ENCODE assay signal across 16 cellular contexts in the genomic region with DNA sequence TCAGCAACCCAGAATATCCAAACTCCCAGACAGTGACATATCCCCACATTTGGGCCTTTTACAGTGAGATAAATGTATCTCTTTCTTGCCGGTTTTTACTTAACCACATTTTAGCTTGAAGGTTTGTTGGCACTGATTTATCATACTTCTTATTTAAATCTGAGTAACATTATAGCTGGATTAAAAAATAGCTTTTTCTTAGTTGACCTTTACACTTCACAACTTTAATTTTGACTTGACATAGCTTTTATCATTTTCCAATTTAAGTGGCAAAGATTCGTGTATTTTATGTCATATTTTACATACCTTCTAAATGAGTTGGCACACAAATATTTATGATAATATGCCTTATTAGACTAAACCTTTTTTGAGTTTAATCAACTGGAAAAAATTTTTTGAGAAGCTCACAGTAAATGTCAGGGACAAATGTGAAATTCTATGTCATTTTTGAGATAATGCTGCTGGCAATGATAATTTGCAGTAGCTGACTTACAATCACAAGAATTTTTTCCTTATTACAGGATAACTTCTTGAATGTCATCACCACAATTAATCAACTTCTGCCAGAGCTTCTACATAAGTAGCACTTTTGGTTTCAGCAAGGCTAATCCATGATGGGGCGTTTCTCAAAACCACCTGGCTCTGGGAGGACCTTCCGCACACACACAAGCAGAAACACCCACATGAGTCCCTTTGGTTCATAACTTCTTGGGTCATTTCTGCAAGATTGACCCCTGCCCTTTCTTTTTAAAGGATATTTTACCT.
A peak's percentile ranks its signal among the peaks of the same experiment; 100 is the strongest.
DNase-seq lines count a peak whose midpoint lies in the region; ATAC-seq, FAIRE-seq and TF ChIP-seq lines count a peak whose summit lies in the region.
"Had no signal": no experiment of that assay in that cellular context is flagged by ENCODE, and none has a peak within 500 bp of the region (broad histone marks: within the 10 kb centered on the region; RNA-seq: fewer than 3 reads in every experiment).

No MANE protein-coding gene starts in this region.

- H2AFZ ChIP-seq in MM.1S (ENCODE audit: low read length) = no peak overlapping the region
- no peak overlapping the region for H2AFZ ChIP-seq in HepG2 (ENCODE audit: low read length)

- FAIRE-seq in urothelium cell line (lab: Jason Lieb, UNC) = no peak
- no peak for FAIRE-seq in HepG2 (lab: Jason Lieb, UNC)
- FAIRE-seq: GM19239 had no signal

- H3K9ac ChIP-seq in MM.1S (ENCODE audit: low read length) (no peak overlapping the region), HepG2 (ENCODE audit: insufficient read depth, low read depth, low read length) (no peak overlapping the region)
- H3K9ac ChIP-seq: BLaER1 treated with 17β-estradiol and CSF1 and Interleukin-3, amounts not matched to agents 10 nM and 100 nM had no signal

- H3K4me1 ChIP-seq in MM.1S (ENCODE audit: low read length) (0 out of 2 replicates have a peak, but pooled peaks cover 7% of the 10 kb centered on the region), adrenal gland (replicated peaks in 1 of 2) (peaks cover 0 to 4% of the 10 kb centered on the region in 2 donors), HepG2 (ENCODE audit: insufficient read depth, low read length) (no peaks in the 10 kb centered on the region)
- H3K4me1 ChIP-seq: BLaER1 treated with 17β-estradiol and CSF1 and Interleukin-3, amounts not matched to agents 10 nM and 100 nM had no signal

- TF ChIP-seq POLR2A in adrenal gland (IDR thresholded peaks at IDR 0.05) (no peak), HepG2 (IDR thresholded peaks at IDR 0.05; ENCODE audit: insufficient read depth in 1 of 2, low read depth in 2 of 2, low read length in 2 of 2) (no peak)

- TF ChIP-seq EP300 in HepG2 (IDR thresholded peaks at IDR 0.05; ENCODE audit: low read depth in 2 of 2, low read length in 2 of 2) = no peak
- no peak for TF ChIP-seq EP300 in HepG2 (CRISPR knock-in tag; IDR thresholded peaks at IDR 0.05; ENCODE audit: borderline replicate concordance)

- H3K4me3 ChIP-seq in MM.1S (ENCODE audit: low read length) (no peak overlapping the region), adrenal gland (no peak overlapping the region), fibroblast of villous mesenchyme (ENCODE audit: low read depth, low read length) (no peak overlapping the region), HepG2 (replicated peaks in 1 of 3; ENCODE audit: insufficient read depth in 1 of 3, low read depth in 2 of 3, low read length in 3 of 3) (no peak overlapping the region)
- H3K4me3 ChIP-seq: BLaER1 treated with 17β-estradiol and CSF1 and Interleukin-3, amounts not matched to agents 10 nM and 100 nM had no signal

- no peak for TF ChIP-seq CTCF in MM.1S (IDR thresholded peaks at IDR 0.05; ENCODE audit: low read length)
- TF ChIP-seq CTCF in adrenal gland (IDR thresholded peaks at IDR 0.05) = no peak
- TF ChIP-seq CTCF in fibroblast of villous mesenchyme (IDR thresholded peaks at IDR 0.05; ENCODE audit: insufficient read depth, low read depth, low read length) = no peak
- TF ChIP-seq CTCF in HepG2 (CRISPR knock-in tag; IDR thresholded peaks at IDR 0.05) = no peak

- WGBS in adrenal gland, 4 donors = 24 to 56% (median 44%) methylated on average over 4 of the region's 4 CpGs
- WGBS in HepG2 (ENCODE audit: low lambda C conversion rate) = 43% methylated on average over 4 of the region's 4 CpGs

- no TSS peak for BruUV-seq in HepG2 (replicated peaks; lab: Mats Ljungman, UMichigan)

- no peaks in the 10 kb centered on the region for H3K36me3 ChIP-seq in MM.1S (replicated peaks; ENCODE audit: insufficient read depth, low read length)
- H3K36me3 ChIP-seq in adrenal gland (replicated peaks in 1 of 2) = no peaks in the 10 kb centered on the region
- no peaks in the 10 kb centered on the region for H3K36me3 ChIP-seq in HepG2 (replicated peaks in 1 of 2; ENCODE audit: control insufficient read depth in 1 of 2, insufficient read depth in 2 of 2, low read length in 2 of 2)
- H3K36me3 ChIP-seq: BLaER1 treated with 17β-estradiol and CSF1 and Interleukin-3, amounts not matched to agents 10 nM and 100 nM had no signal

- no peak for ATAC-seq in HepG2

- H3K4me2 ChIP-seq in MM.1S (ENCODE audit: low read depth, low read length) (no peak overlapping the region), HepG2 (ENCODE audit: low read depth, low read length) (no peak overlapping the region)
- H3K4me2 ChIP-seq: BLaER1 treated with 17β-estradiol and CSF1 and Interleukin-3, amounts not matched to agents 10 nM and 100 nM had no signal

- no peaks in the 10 kb centered on the region for H3K9me3 ChIP-seq in MM.1S (replicated peaks; ENCODE audit: insufficient read depth, low read length)
- H3K9me3 ChIP-seq in adrenal gland (replicated peaks in 1 of 3) = no peaks in the 10 kb centered on the region
- H3K9me3 ChIP-seq in HepG2 (ENCODE audit: low read length) = no peaks in the 10 kb centered on the region

- H3K79me2 ChIP-seq in MM.1S (ENCODE audit: low read length) (no peaks in the 10 kb centered on the region), HepG2 (ENCODE audit: insufficient read depth, low read length) (no peaks in the 10 kb centered on the region)

- TF ChIP-seq RAD21 in HepG2 (CRISPR knock-in tag; IDR thresholded peaks at IDR 0.05) = no peak

- H3K27me3 ChIP-seq in MM.1S (replicated peaks; ENCODE audit: insufficient read depth, low read length) (no peaks in the 10 kb centered on the region), adrenal gland (peaks cover 5% of the 10 kb centered on the region), HepG2 (ENCODE audit: control insufficient read depth in 1 of 2, insufficient read depth in 2 of 2, low read length in 2 of 2) (no peaks in the 10 kb centered on the region)
- H3K27me3 ChIP-seq: BLaER1 treated with 17β-estradiol and CSF1 and Interleukin-3, amounts not matched to agents 10 nM and 100 nM had no signal

- CTCF ChIA-PET in HepG2 (lab: Yijun Ruan, JAX; ENCODE audit: low intra/inter-chr PET ratio, low total read pairs) = no interaction called here

- no peak overlapping the region for H3K27ac ChIP-seq in MM.1S (ENCODE audit: low read length)
- peak overlapping the region in 3 of 5 donors; percentile 38 to 58 (median 54) for H3K27ac ChIP-seq in adrenal gland
- no peak overlapping the region for H3K27ac ChIP-seq in HepG2 (ENCODE audit: extremely low read length, insufficient read depth, low read length)
- H3K27ac ChIP-seq: 22Rv1; BLaER1 treated with 17β-estradiol and CSF1 and Interleukin-3, amounts not matched to agents 10 nM and 100 nM had no signal

- no peaks in the 10 kb centered on the region for H3F3A ChIP-seq in MM.1S (ENCODE audit: insufficient read depth, low read length)

- H3K9me2 ChIP-seq in MM.1S (replicated peaks; ENCODE audit: insufficient read depth, low read length) = no peaks in the 10 kb centered on the region

- H4K20me1 ChIP-seq in MM.1S (ENCODE audit: insufficient read depth, low read length) (no peaks in the 10 kb centered on the region), HepG2 (ENCODE audit: insufficient read depth, low read length) (no peaks in the 10 kb centered on the region)
- H4K20me1 ChIP-seq: BLaER1 treated with 17β-estradiol and CSF1 and Interleukin-3, amounts not matched to agents 10 nM and 100 nM had no signal

- DNase-seq in A172 (ENCODE audit: low spot score) (peak; percentile 52), MM.1S (peak; percentile 16), adrenal gland (peak; percentile 23 to 58 (median 32)), fibroblast of villous mesenchyme (ENCODE audit: low read depth) (peak; percentile 14), urothelium cell line (ENCODE audit: low spot score) (no peak), SKM-1 (lab: John Stamatoyannopoulos, UW; ENCODE audit: unreplicated experiment) (no peak), HepG2 (ENCODE audit: low spot score) (no peak), 8988T (no peak)
- DNase-seq: ACHN; CD4-positive, CD25-positive, alpha-beta regulatory T cell; DMS 273 treated with DMSO at 0.1 percent for 48 hours; GOT3; H9 had no signal

- intact Hi-C loops in adrenal gland (cut with DNase I) = no loop called here
- intact Hi-C loops in HepG2 (cut with micrococcal nuclease; ENCODE audit: unreplicated experiment) = loop anchor here (10.0 kb wide), 1 partner anchor 1098 kb away; no protein-coding TSS in a partner anchor

- in situ Hi-C loops in HepG2 (cut with HindIII; ENCODE audit: extremely low pct_ligation_motif_present, low pct_unique_long_range_greater_than_20kb) = no loop called here

- POLR2A ChIA-PET in HepG2 (lab: Yijun Ruan, JAX) = no interaction called here

TF ChIP-seq in HepG2, 621 proteins besides CTCF, POLR2A, EP300 and RAD21 (continues in another document):
- TF ChIP-seq, protein P1, sequence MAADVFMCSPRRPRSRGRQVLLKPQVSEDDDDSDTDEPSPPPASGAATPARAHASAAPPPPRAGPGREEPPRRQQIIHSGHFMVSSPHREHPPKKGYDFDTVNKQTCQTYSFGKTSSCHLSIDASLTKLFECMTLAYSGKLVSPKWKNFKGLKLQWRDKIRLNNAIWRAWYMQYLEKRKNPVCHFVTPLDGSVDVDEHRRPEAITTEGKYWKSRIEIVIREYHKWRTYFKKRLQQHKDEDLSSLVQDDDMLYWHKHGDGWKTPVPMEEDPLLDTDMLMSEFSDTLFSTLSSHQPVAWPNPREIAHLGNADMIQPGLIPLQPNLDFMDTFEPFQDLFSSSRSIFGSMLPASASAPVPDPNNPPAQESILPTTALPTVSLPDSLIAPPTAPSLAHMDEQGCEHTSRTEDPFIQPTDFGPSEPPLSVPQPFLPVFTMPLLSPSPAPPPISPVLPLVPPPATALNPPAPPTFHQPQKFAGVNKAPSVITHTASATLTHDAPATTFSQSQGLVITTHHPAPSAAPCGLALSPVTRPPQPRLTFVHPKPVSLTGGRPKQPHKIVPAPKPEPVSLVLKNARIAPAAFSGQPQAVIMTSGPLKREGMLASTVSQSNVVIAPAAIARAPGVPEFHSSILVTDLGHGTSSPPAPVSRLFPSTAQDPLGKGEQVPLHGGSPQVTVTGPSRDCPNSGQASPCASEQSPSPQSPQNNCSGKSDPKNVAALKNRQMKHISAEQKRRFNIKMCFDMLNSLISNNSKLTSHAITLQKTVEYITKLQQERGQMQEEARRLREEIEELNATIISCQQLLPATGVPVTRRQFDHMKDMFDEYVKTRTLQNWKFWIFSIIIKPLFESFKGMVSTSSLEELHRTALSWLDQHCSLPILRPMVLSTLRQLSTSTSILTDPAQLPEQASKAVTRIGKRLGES (CRISPR knock-in tag; IDR thresholded peaks at IDR 0.05; ENCODE audit: borderline replicate concordance) = no peak
- TF ChIP-seq, protein P2, sequence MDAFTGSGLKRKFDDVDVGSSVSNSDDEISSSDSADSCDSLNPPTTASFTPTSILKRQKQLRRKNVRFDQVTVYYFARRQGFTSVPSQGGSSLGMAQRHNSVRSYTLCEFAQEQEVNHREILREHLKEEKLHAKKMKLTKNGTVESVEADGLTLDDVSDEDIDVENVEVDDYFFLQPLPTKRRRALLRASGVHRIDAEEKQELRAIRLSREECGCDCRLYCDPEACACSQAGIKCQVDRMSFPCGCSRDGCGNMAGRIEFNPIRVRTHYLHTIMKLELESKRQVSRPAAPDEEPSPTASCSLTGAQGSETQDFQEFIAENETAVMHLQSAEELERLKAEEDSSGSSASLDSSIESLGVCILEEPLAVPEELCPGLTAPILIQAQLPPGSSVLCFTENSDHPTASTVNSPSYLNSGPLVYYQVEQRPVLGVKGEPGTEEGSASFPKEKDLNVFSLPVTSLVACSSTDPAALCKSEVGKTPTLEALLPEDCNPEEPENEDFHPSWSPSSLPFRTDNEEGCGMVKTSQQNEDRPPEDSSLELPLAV (CRISPR knock-in tag; conservative IDR thresholded peaks at IDR 0.05; ENCODE audit: low read depth) = no peak

Comparison
In these comparisons a context has a peak if more than half of its experiments do, and no peak if none do; other contexts are left out.
1. DNase-seq: peak in A172 (single experiment), MM.1S (single experiment), adrenal gland (7 of 7) and fibroblast of villous mesenchyme (single experiment); none in urothelium cell line (single experiment), SKM-1 (single experiment), HepG2 (single experiment) and 8988T (single experiment).
2. H3K27ac ChIP-seq: peak in adrenal gland (3 of 5); none in MM.1S (single experiment) and HepG2 (single experiment).